2 cellular contexts compared by ENCODE assay signal in genomic region chr22:43002198-43002577, GRCh38.
TF ChIP-seq lines count a peak whose summit lies in the region.

No MANE protein-coding gene starts in this region.

TF ChIP-seq in HEK293, 187 proteins besides CTCF, POLR2A, EP300 and RAD21 (continued from another document):
- no peak for TF ChIP-seq SP2 (tag by site-specific recombination; IDR thresholded peaks at IDR 0.05)
- TF ChIP-seq PRDM1 (tag by site-specific recombination; IDR thresholded peaks at IDR 0.05), result 0 out of 2 replicates have a peak, but pooled peaks have one; percentile 6
- no peak for TF ChIP-seq ZNF292 (tag by site-specific recombination; IDR thresholded peaks at IDR 0.05; ENCODE audit: borderline replicate concordance, low read depth)
- no peak for TF ChIP-seq ZNF544 (tag by site-specific recombination; IDR thresholded peaks at IDR 0.05)
- no peak for TF ChIP-seq ZNF843 (tag by site-specific recombination; IDR thresholded peaks at IDR 0.05)
- no peak for TF ChIP-seq ZFP3 (tag by site-specific recombination; IDR thresholded peaks at IDR 0.05; ENCODE audit: low read depth)
TF ChIP-seq in HEK293: peak in this region for 2.

TF ChIP-seq in HepG2, 621 proteins besides CTCF, POLR2A, EP300 and RAD21 (continued from another document):
- TF ChIP-seq ZBTB4 (CRISPR knock-in tag; IDR thresholded peaks at IDR 0.05; ENCODE audit: borderline replicate concordance), result no peak
- TF ChIP-seq YY1 (IDR thresholded peaks at IDR 0.05; ENCODE audit: insufficient read depth, insufficient replicate concordance, low read depth, low read length), result no peak
- TF ChIP-seq FOXK1 (CRISPR knock-in tag; IDR thresholded peaks at IDR 0.05; ENCODE audit: borderline replicate concordance, low read depth), result no peak
- no peak for TF ChIP-seq POGK (CRISPR knock-in tag; conservative IDR thresholded peaks at IDR 0.05)
- TF ChIP-seq REL (CRISPR knock-in tag; conservative IDR thresholded peaks at IDR 0.05), result no peak
- TF ChIP-seq KDM2A (CRISPR knock-in tag; IDR thresholded peaks at IDR 0.05; ENCODE audit: borderline replicate concordance, low read depth), result no peak
- TF ChIP-seq RORA (CRISPR knock-in tag; IDR thresholded peaks at IDR 0.05), result no peak
- no peak for TF ChIP-seq ZNF557 (CRISPR knock-in tag; IDR thresholded peaks at IDR 0.05)
- TF ChIP-seq ZMAT5 (CRISPR knock-in tag; IDR thresholded peaks at IDR 0.05; ENCODE audit: borderline replicate concordance, low read depth), result no peak
- no peak for TF ChIP-seq DZIP1 (CRISPR knock-in tag; IDR thresholded peaks at IDR 0.05)
- no peak for TF ChIP-seq PRPF4 (IDR thresholded peaks at IDR 0.05; ENCODE audit: low read depth, low read length, poor library complexity, severe bottlenecking)
TF ChIP-seq in HepG2: peak in this region for 0.
